In genomic region chr7:94933256-94933990, GRCh38 we compare ENCODE assay signal across 20 cellular contexts. TPM values are rescaled to one million over a fixed set of nuclear protein-coding genes. Genes with fewer than 3 reads are reported as not detected.
"Had no signal": no experiment of that assay in that cellular context is flagged by ENCODE, and none has a peak within 500 bp of the region (broad histone marks: within the 10 kb centered on the region; RNA-seq: fewer than 3 reads in every experiment).

No MANE protein-coding gene starts in this region.

- H3K9me3 Mint-ChIP-seq: activated B cell treated with CpG ODN at 0.5 μM for 24 hours; activated CD4-positive, alpha-beta memory T cell treated with anti-CD3 and anti-CD28 coated beads, Interleukin-2, amount 10 ng/mL, durations not matched to agents 7 days and 5 days; activated naive CD4-positive, alpha-beta T cell treated with anti-CD3 and anti-CD28 coated beads for 36 hours; activated T-cell treated with anti-CD3 and anti-CD28 coated beads, Interleukin-2, amount 50 U/mL, for 4 hours; central memory CD8-positive, alpha-beta T cell; endodermal cell; T-helper 2 cell treated with Interferon-gamma antibody and Interleukin-4, amounts not matched to agents 5 μg/mL and 100 μg/mL, for 36 hours; type B pancreatic cell had no signal

- H3K36me3 ChIP-seq: colonic mucosa, gastroesophageal sphincter, lower lobe of right lung, right lobe of liver, stomach had no signal

- H3K4me3 Mint-ChIP-seq: activated B cell treated with CpG ODN at 0.5 μM for 24 hours; activated CD4-positive, alpha-beta memory T cell treated with anti-CD3 and anti-CD28 coated beads, Interleukin-2, amount 10 ng/mL, durations not matched to agents 7 days and 5 days; activated naive CD4-positive, alpha-beta T cell treated with anti-CD3 and anti-CD28 coated beads for 36 hours; activated T-cell treated with anti-CD3 and anti-CD28 coated beads, Interleukin-2, amount 50 U/mL, for 4 hours; central memory CD8-positive, alpha-beta T cell; endodermal cell; T-helper 2 cell treated with Interferon-gamma antibody and Interleukin-4, amounts not matched to agents 5 μg/mL and 100 μg/mL, for 36 hours; type B pancreatic cell had no signal

- H3K9me3 ChIP-seq: body of pancreas, colonic mucosa, gastroesophageal sphincter, lower lobe of right lung, right lobe of liver, stomach, testis had no signal

- H3K27ac Mint-ChIP-seq: activated B cell treated with CpG ODN at 0.5 μM for 24 hours; activated CD4-positive, alpha-beta memory T cell treated with anti-CD3 and anti-CD28 coated beads, Interleukin-2, amount 10 ng/mL, durations not matched to agents 7 days and 5 days; activated naive CD4-positive, alpha-beta T cell treated with anti-CD3 and anti-CD28 coated beads for 36 hours; endodermal cell; progenitor cell of endocrine pancreas; T-helper 2 cell treated with Interferon-gamma antibody and Interleukin-4, amounts not matched to agents 5 μg/mL and 100 μg/mL, for 36 hours; type B pancreatic cell had no signal

- H3K27ac ChIP-seq: body of pancreas, colonic mucosa, gastroesophageal sphincter, lower lobe of right lung, right lobe of liver, stomach, testis had no signal

- H3K36me3 Mint-ChIP-seq: type B pancreatic cell had no signal

- H3K4me1 Mint-ChIP-seq: activated B cell treated with CpG ODN at 0.5 μM for 24 hours; activated CD4-positive, alpha-beta memory T cell treated with anti-CD3 and anti-CD28 coated beads, Interleukin-2, amount 10 ng/mL, durations not matched to agents 7 days and 5 days; central memory CD8-positive, alpha-beta T cell had no signal

- H3K27me3 Mint-ChIP-seq: activated B cell treated with CpG ODN at 0.5 μM for 24 hours; activated CD4-positive, alpha-beta memory T cell treated with anti-CD3 and anti-CD28 coated beads, Interleukin-2, amount 10 ng/mL, durations not matched to agents 7 days and 5 days; central memory CD8-positive, alpha-beta T cell; progenitor cell of endocrine pancreas; type B pancreatic cell had no signal

- DNase-seq: activated B cell treated with CpG ODN at 0.5 μM for 24 hours; activated CD4-positive, alpha-beta memory T cell treated with anti-CD3 and anti-CD28 coated beads, Interleukin-2, amount 10 ng/mL, durations not matched to agents 7 days and 5 days; activated CD4-positive, alpha-beta T cell treated with anti-CD3 and anti-CD28 coated beads for 4 hours; activated naive CD4-positive, alpha-beta T cell treated with anti-CD3 and anti-CD28 coated beads for 36 hours; activated T-cell treated with anti-CD3 and anti-CD28 coated beads, Interleukin-2, amount 50 U/mL, for 4 hours; colonic mucosa; endodermal cell; lower lobe of right lung; midbrain; right lobe of liver; small intestine; stimulated activated CD4-positive, alpha-beta T cell treated with anti-CD3 and anti-CD28 coated beads, Interleukin-4, amount 100 ng/mL, for 1 hour; stomach; testis had no signal

- ATAC-seq: activated T-cell treated with anti-CD3 and anti-CD28 coated beads, Interleukin-2, amount 50 U/mL, for 4 hours; body of pancreas; gastroesophageal sphincter; right lobe of liver had no signal

- H3K4me1 ChIP-seq: colonic mucosa, lower lobe of right lung, right lobe of liver, testis had no signal

- H3K4me3 ChIP-seq: body of pancreas, colonic mucosa, gastroesophageal sphincter, lower lobe of right lung, right lobe of liver, stomach, testis had no signal

RNA-seq across cellular contexts. Expression of gene PPP1R9A, which starts 26.0 kb away (rescaled TPM):
- total RNA-seq: activated CD4-positive, alpha-beta memory T cell treated with anti-CD3 and anti-CD28 coated beads, Interleukin-2, amount 10 ng/mL, durations not matched to agents 7 days and 5 days; activated naive CD4-positive, alpha-beta T cell treated with anti-CD3 and anti-CD28 coated beads for 36 hours had no signal
